ENCODE assay signal across 8 cellular contexts in genomic region chr1:154405762-154406571, GRCh38. TPM values are rescaled to one million over a fixed set of nuclear protein-coding genes. Genes with fewer than 3 reads are reported as not detected.
DNase-seq lines count a peak whose midpoint lies in the region; ATAC-seq and TF ChIP-seq lines count a peak whose summit lies in the region.

No MANE protein-coding gene starts in this region.

- no peaks in the 10 kb centered on the region for H3K9me3 ChIP-seq in CD8-positive, alpha-beta memory T cell (ENCODE audit: low read length)
- no peaks in the 10 kb centered on the region for H3K9me3 ChIP-seq in neural progenitor cell (ENCODE audit: low read depth)
- H3K9me3 ChIP-seq in tibial artery: no peaks in the 10 kb centered on the region

- ATAC-seq in GM21529 (IDR thresholded peaks at IDR 0.05; ENCODE audit: unreplicated experiment): peak; percentile 8

- no peaks in the 10 kb centered on the region for H3K36me3 Mint-ChIP-seq in CD8-positive, alpha-beta memory T cell
- no peaks in the 10 kb centered on the region for H3K36me3 Mint-ChIP-seq in neural progenitor cell

- H3K9me3 Mint-ChIP-seq in CD8-positive, alpha-beta memory T cell: no peaks in the 10 kb centered on the region
- no peaks in the 10 kb centered on the region for H3K9me3 Mint-ChIP-seq in neural progenitor cell

- H3K27me3 Mint-ChIP-seq in CD8-positive, alpha-beta memory T cell: peaks cover 0 to 2% of the 10 kb centered on the region in 2 donors
- peaks cover 35% of the 10 kb centered on the region for H3K27me3 Mint-ChIP-seq in neural progenitor cell (ENCODE audit: insufficient read depth, low read depth)

- H3K79me2 ChIP-seq in neural progenitor cell (ENCODE audit: low read depth): no peaks in the 10 kb centered on the region

- peaks cover 83% of the 10 kb centered on the region for H3K4me1 ChIP-seq in CD8-positive, alpha-beta memory T cell (ENCODE audit: insufficient read depth, low read length)
- H3K4me1 ChIP-seq in neural progenitor cell: peaks cover 17% of the 10 kb centered on the region
- peaks cover 0 to 38% (median 29%) of the 10 kb centered on the region in 4 donors for H3K4me1 ChIP-seq in tibial artery

- POLR2A ChIA-PET in CD8-positive, alpha-beta memory T cell (lab: Charles Lee): no interaction called here

- H3K27ac Mint-ChIP-seq in CD8-positive, alpha-beta memory T cell: peak overlapping the region; percentile 71 to 86 (median 77)
- no peak overlapping the region for H3K27ac Mint-ChIP-seq in neural progenitor cell

- peak overlapping the region; percentile 95 for H3K4me2 ChIP-seq in neural progenitor cell

- H3K4me1 Mint-ChIP-seq in CD8-positive, alpha-beta memory T cell: peaks cover 71 to 81% (median 80%) of the 10 kb centered on the region in 3 donors
- H3K4me1 Mint-ChIP-seq in neural progenitor cell: peaks cover 18% of the 10 kb centered on the region

- no peaks in the 10 kb centered on the region for H3K27me3 ChIP-seq in CD8-positive, alpha-beta memory T cell (ENCODE audit: insufficient read depth, low read length, poor library complexity, severe bottlenecking)
- peaks cover 72% of the 10 kb centered on the region for H3K27me3 ChIP-seq in neural progenitor cell
- H3K27me3 ChIP-seq in tibial artery: no peaks in the 10 kb centered on the region

- intact Hi-C loops in tibial artery (cut with DNase I; ENCODE audit: low total_unique reads): loop anchor here (1.0 to 5.0 kb wide), 2 partner anchors 29 to 79 kb away; partner anchors contain the start of gene ATP8B2

- H3K9ac ChIP-seq in neural progenitor cell: no peak overlapping the region

- DNase-seq in CD8-positive, alpha-beta memory T cell: peak; percentile 20 to 56 (median 31)
- DNase-seq in NOMO-1 treated with DMSO at 0.1 percent for 48 hours (lab: John Stamatoyannopoulos, UW; ENCODE audit: unreplicated experiment) (peak; percentile 50), activated T-helper 1 cell treated with Interleukin-2 at 50 U/mL for 16 hours (ENCODE audit: low read depth) (peak; percentile 40), foreskin fibroblast (peak; percentile 62 to 83), neural progenitor cell (ENCODE audit: low spot score) (peak; percentile 59), tibial artery (peak; percentile 91 to 97), NCI-H146 treated with DMSO at 0.1 percent for 48 hours (lab: John Stamatoyannopoulos, UW; ENCODE audit: unreplicated experiment) (no peak)

- peak overlapping the region; percentile 67 for H3K4me3 ChIP-seq in CD8-positive, alpha-beta memory T cell (ENCODE audit: low read length)
- H3K4me3 ChIP-seq in foreskin fibroblast (ENCODE audit: low read depth in 1 of 2, low read length in 2 of 2) (peak overlapping the region; percentile 68 to 73), neural progenitor cell (peak overlapping the region; percentile 59), tibial artery (peak overlapping the region; percentile 73 to 75)

- peak overlapping the region; percentile 38 for H3K27ac ChIP-seq in CD8-positive, alpha-beta memory T cell (ENCODE audit: low read depth, low read length)
- H3K27ac ChIP-seq in neural progenitor cell (no peak overlapping the region), tibial artery (peak overlapping the region; percentile 95 to 98)

- CTCF ChIA-PET in CD8-positive, alpha-beta memory T cell (lab: Charles Lee): interaction anchor here (0.7 to 1.2 kb wide), 8 partner anchors 16 to 80 kb away, joined by 3 to 4 read pairs (median 3); no protein-coding TSS in a partner anchor

- H4K20me1 ChIP-seq in neural progenitor cell (ENCODE audit: low read depth): no peaks in the 10 kb centered on the region

- TF ChIP-seq CTCF in foreskin fibroblast (IDR thresholded peaks at IDR 0.05; ENCODE audit: low read depth, low read length) (peak; percentile 52), neural progenitor cell (IDR thresholded peaks at IDR 0.05) (no peak), tibial artery (IDR thresholded peaks at IDR 0.05) (peak; percentile 15 to 33)

- H2AFZ ChIP-seq in neural progenitor cell (replicated peaks): peak overlapping the region; percentile 35

- peaks cover 13% of the 10 kb centered on the region for H3F3A ChIP-seq in neural progenitor cell (ENCODE audit: low read depth)

- peak overlapping the region; percentile 83 to 92 (median 88) for H3K4me3 Mint-ChIP-seq in CD8-positive, alpha-beta memory T cell
- peak overlapping the region; percentile 85 for H3K4me3 Mint-ChIP-seq in neural progenitor cell

- H3K36me3 ChIP-seq in CD8-positive, alpha-beta memory T cell (ENCODE audit: insufficient read depth, low read length): no peaks in the 10 kb centered on the region
- no peaks in the 10 kb centered on the region for H3K36me3 ChIP-seq in neural progenitor cell
- peaks cover 0 to 8% (median 0%) of the 10 kb centered on the region in 3 donors for H3K36me3 ChIP-seq in tibial artery

RNA-seq across cellular contexts. Expression of gene IL6R, which starts 0.8 kb away (rescaled TPM):
- total RNA-seq in CD8-positive, alpha-beta memory T cell: 1 to 10 TPM; 2.8 to 3.8 TPM
- 12.8 TPM for polyA plus RNA-seq in CD8-positive, alpha-beta memory T cell
- 0.09 TPM in 1 of 2 replicates, not detected in the other for total RNA-seq in neural progenitor cell (ENCODE audit: low replicate concordance)
